8 cellular contexts compared by ENCODE assay signal in genomic region chr2:32902174-32902573, GRCh38. TPM values are rescaled to one million over a fixed set of nuclear protein-coding genes. Genes with fewer than 3 reads are reported as not detected.
"Had no signal": no experiment of that assay in that cellular context is flagged by ENCODE, and none has a peak within 500 bp of the region (broad histone marks: within the 10 kb centered on the region; RNA-seq: fewer than 3 reads in every experiment).

No MANE protein-coding gene starts in this region.

- H3K4me3 ChIP-seq: HAP-1 had no signal

- ATAC-seq: HCT116 had no signal

- H3K4me1 ChIP-seq: HAP-1 had no signal

- H3K27ac ChIP-seq: HL-60 had no signal

- H3K36me3 ChIP-seq: HAP-1 had no signal

- DNase-seq: GOT3, H7, HFFc6 had no signal

- FAIRE-seq: HepG2 had no signal

- H3K27ac Mint-ChIP-seq: HFFc6, IgD-negative memory B cell had no signal

- H3K9me3 ChIP-seq: HAP-1 had no signal

- H3K9me3 Mint-ChIP-seq: HFFc6 had no signal

- H3K36me3 Mint-ChIP-seq: IgD-negative memory B cell had no signal

- H3K4me3 Mint-ChIP-seq: HFFc6, IgD-negative memory B cell had no signal

RNA-seq across cellular contexts. Expression of gene LTBP1, which starts 44.6 kb away (rescaled TPM):
- polyA plus RNA-seq: IgD-negative memory B cell had no signal
